ENCODE assay signal across 23 cellular contexts in the genomic region with DNA sequence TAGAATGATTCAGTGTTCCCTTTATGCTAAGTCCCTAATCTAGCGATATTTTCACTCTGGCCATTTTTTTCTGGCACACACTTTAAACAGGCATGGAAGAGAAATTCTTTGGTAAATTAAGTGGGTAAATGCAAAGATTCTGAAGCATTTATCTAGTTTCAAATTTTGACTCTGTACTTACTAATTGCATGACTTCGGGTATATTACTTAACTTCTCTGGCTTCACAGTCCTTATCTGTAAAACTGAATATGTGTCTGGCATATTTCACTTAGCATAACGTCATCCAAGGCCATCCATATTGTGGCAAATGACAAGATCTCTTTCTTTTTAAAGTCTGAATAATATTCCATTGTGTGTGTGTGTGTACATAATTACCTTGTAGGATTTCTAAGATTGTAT.
DNase-seq lines count a peak whose midpoint lies in the region; ATAC-seq and TF ChIP-seq lines count a peak whose summit lies in the region.
"Had no signal": no experiment of that assay in that cellular context is flagged by ENCODE, and none has a peak within 500 bp of the region (broad histone marks: within the 10 kb centered on the region; RNA-seq: fewer than 3 reads in every experiment).

No MANE protein-coding gene starts in this region.

- H2AFZ ChIP-seq in PC-3 (ENCODE audit: low read length) (peak overlapping the region; percentile 0; the same call in 1 of the 2 replicates), smooth muscle cell (ENCODE audit: low read depth) (peak overlapping the region; percentile 55)
- H2AFZ ChIP-seq: GM23248 had no signal

- H3K27me3 ChIP-seq in PC-3 (ENCODE audit: low read length) (no peaks in the 10 kb centered on the region), smooth muscle cell (ENCODE audit: low read depth) (no peaks in the 10 kb centered on the region), breast epithelium (no peaks in the 10 kb centered on the region)
- H3K27me3 ChIP-seq: BE2C; BLaER1 treated with 17β-estradiol and CSF1 and Interleukin-3, amounts not matched to agents 10 nM and 100 nM had no signal

- H3K79me2 ChIP-seq in PC-3 (ENCODE audit: low read length) (no peaks in the 10 kb centered on the region), smooth muscle cell (ENCODE audit: low read depth) (no peaks in the 10 kb centered on the region)

- POLR2A ChIA-PET in PC-3 (lab: Charles Lee; ENCODE audit: unreplicated experiment) = no interaction called here

- ATAC-seq in PC-3 = no peak
- ATAC-seq in SK-N-SH treated with all-trans-retinoic acid at 6 μM for 48 hours = no peak
- no peak for ATAC-seq in HG02763 (IDR thresholded peaks at IDR 0.05; ENCODE audit: unreplicated experiment)
- no peak for ATAC-seq in GM21515 (IDR thresholded peaks at IDR 0.05; ENCODE audit: unreplicated experiment)
- ATAC-seq: A549, GM12878, HCT116 had no signal

- TF ChIP-seq CTCF in PC-3 (conservative IDR thresholded peaks at IDR 0.05; ENCODE audit: low read depth, low read length) = no peak
- TF ChIP-seq CTCF in fibroblast of the aortic adventitia (IDR thresholded peaks at IDR 0.05; ENCODE audit: insufficient read depth, low read length) = no peak
- no peak for TF ChIP-seq CTCF in smooth muscle cell (IDR thresholded peaks at IDR 0.05; ENCODE audit: borderline replicate concordance, insufficient read depth, poor library complexity, severe bottlenecking)
- TF ChIP-seq CTCF in breast epithelium (IDR thresholded peaks at IDR 0.05) = no peak

- no peaks in the 10 kb centered on the region for H3K36me3 ChIP-seq in PC-3 (ENCODE audit: low read depth, low read length)
- H3K36me3 ChIP-seq in smooth muscle cell (ENCODE audit: low read depth) = no peaks in the 10 kb centered on the region
- no peaks in the 10 kb centered on the region for H3K36me3 ChIP-seq in breast epithelium
- H3K36me3 ChIP-seq: BE2C; BLaER1 treated with 17β-estradiol and CSF1 and Interleukin-3, amounts not matched to agents 10 nM and 100 nM had no signal

- H3K9me2 ChIP-seq in PC-3 (replicated peaks; ENCODE audit: low read length) = no peaks in the 10 kb centered on the region

- no peaks in the 10 kb centered on the region for H3F3A ChIP-seq in PC-3 (ENCODE audit: low read length, unreplicated experiment)
- no peaks in the 10 kb centered on the region for H3F3A ChIP-seq in smooth muscle cell (ENCODE audit: low read depth)

- H3K4me2 ChIP-seq in PC-3 (ENCODE audit: low read length) (no peak overlapping the region), smooth muscle cell (no peak overlapping the region)
- H3K4me2 ChIP-seq: A549; BLaER1 treated with 17β-estradiol and CSF1 and Interleukin-3, amounts not matched to agents 10 nM and 100 nM had no signal

- intact Hi-C loops in PC-3 (cut with micrococcal nuclease) (no loop called here), breast epithelium (cut with DNase I; ENCODE audit: low total_unique reads) (no loop called here)

- H4K20me1 ChIP-seq in PC-3 (ENCODE audit: low read length) (no peaks in the 10 kb centered on the region), smooth muscle cell (ENCODE audit: low read depth) (no peaks in the 10 kb centered on the region)

- DNase-seq in PC-3 (no peak), fibroblast of the aortic adventitia (ENCODE audit: low read depth) (peak; percentile 22), smooth muscle cell (lab: John Stamatoyannopoulos, UW; ENCODE audit: unreplicated experiment) (no peak), breast epithelium (ENCODE audit: low spot score in 2 of 2) (no peak)
- DNase-seq: 8988T; ACHN; AML-193; BE2C; CD4-positive, alpha-beta T cell; CD8-positive, alpha-beta memory T cell; DMS 273 treated with DMSO at 0.1 percent for 48 hours; DMS79; EL; GDM1; GM23248; H9 had no signal

- H3K4me1 ChIP-seq in PC-3 (ENCODE audit: insufficient read depth, low read length) (peaks cover 1% of the 10 kb centered on the region), smooth muscle cell (ENCODE audit: low read depth) (no peaks in the 10 kb centered on the region), breast epithelium (no peaks in the 10 kb centered on the region)
- H3K4me1 ChIP-seq: A549 had no signal

- H3K9ac ChIP-seq in PC-3 (ENCODE audit: low read length) = no peak overlapping the region
- no peak overlapping the region for H3K9ac ChIP-seq in smooth muscle cell (ENCODE audit: low read depth)
- H3K9ac ChIP-seq: BLaER1 treated with 17β-estradiol and CSF1 and Interleukin-3, amounts not matched to agents 10 nM and 100 nM; GM23248 had no signal

- 34% methylated on average over 3 of the region's 3 CpGs for WGBS in smooth muscle cell (ENCODE audit: low lambda C conversion rate)

- H3K4me3 ChIP-seq in PC-3 (ENCODE audit: low read length) (no peak overlapping the region), fibroblast of the aortic adventitia (ENCODE audit: low read depth, low read length) (no peak overlapping the region), smooth muscle cell (no peak overlapping the region), breast epithelium (no peak overlapping the region)
- H3K4me3 ChIP-seq: A549; BLaER1 treated with 17β-estradiol and CSF1 and Interleukin-3, amounts not matched to agents 10 nM and 100 nM; GM12878; GM23248 had no signal

- CTCF ChIA-PET in PC-3 (lab: Charles Lee) = no interaction called here

- H3K27ac ChIP-seq in PC-3 (ENCODE audit: low read length) = no peak overlapping the region
- peak overlapping the region; percentile 14 for H3K27ac ChIP-seq in smooth muscle cell (ENCODE audit: low read depth)
- H3K27ac ChIP-seq in breast epithelium = no peak overlapping the region
- H3K27ac ChIP-seq: A549; BLaER1 treated with 17β-estradiol and CSF1 and Interleukin-3, amounts not matched to agents 10 nM and 100 nM; GM23248 had no signal

- no TSS peak for BruUV-seq in PC-3 (replicated peaks; lab: Mats Ljungman, UMichigan)

- H3K9me3 ChIP-seq in PC-3 (ENCODE audit: low read length) = no peaks in the 10 kb centered on the region
- H3K9me3 ChIP-seq in smooth muscle cell (replicated peaks; ENCODE audit: low read depth) = no peaks in the 10 kb centered on the region
- no peaks in the 10 kb centered on the region for H3K9me3 ChIP-seq in breast epithelium
- H3K9me3 ChIP-seq: A549; BE2C; BLaER1 treated with 17β-estradiol and CSF1 and Interleukin-3, amounts not matched to agents 10 nM and 100 nM had no signal

- TF ChIP-seq POLR2A in breast epithelium (IDR thresholded peaks at IDR 0.05) = no peak

TF ChIP-seq in SK-N-SH treated with all-trans-retinoic acid at 6 μM for 48 hours, 23 proteins besides CTCF, POLR2A, EP300 and RAD21 (continues in another document):
- TF ChIP-seq, protein P1, sequence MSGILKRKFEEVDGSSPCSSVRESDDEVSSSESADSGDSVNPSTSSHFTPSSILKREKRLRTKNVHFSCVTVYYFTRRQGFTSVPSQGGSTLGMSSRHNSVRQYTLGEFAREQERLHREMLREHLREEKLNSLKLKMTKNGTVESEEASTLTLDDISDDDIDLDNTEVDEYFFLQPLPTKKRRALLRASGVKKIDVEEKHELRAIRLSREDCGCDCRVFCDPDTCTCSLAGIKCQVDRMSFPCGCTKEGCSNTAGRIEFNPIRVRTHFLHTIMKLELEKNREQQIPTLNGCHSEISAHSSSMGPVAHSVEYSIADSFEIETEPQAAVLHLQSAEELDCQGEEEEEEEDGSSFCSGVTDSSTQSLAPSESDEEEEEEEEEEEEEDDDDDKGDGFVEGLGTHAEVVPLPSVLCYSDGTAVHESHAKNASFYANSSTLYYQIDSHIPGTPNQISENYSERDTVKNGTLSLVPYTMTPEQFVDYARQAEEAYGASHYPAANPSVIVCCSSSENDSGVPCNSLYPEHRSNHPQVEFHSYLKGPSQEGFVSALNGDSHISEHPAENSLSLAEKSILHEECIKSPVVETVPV (CRISPR knock-in tag; IDR thresholded peaks at IDR 0.05) = peak; percentile 34; the same call in 1 of the 2 replicates
- TF ChIP-seq ZFP3 (CRISPR knock-in tag; IDR thresholded peaks at IDR 0.05) (peak; percentile 43), ZFP30 (CRISPR knock-in tag; IDR thresholded peaks at IDR 0.05) (no peak), ISL1 (CRISPR knock-in tag; IDR thresholded peaks at IDR 0.05) (peak; percentile 96)
- TF ChIP-seq, protein P2, sequence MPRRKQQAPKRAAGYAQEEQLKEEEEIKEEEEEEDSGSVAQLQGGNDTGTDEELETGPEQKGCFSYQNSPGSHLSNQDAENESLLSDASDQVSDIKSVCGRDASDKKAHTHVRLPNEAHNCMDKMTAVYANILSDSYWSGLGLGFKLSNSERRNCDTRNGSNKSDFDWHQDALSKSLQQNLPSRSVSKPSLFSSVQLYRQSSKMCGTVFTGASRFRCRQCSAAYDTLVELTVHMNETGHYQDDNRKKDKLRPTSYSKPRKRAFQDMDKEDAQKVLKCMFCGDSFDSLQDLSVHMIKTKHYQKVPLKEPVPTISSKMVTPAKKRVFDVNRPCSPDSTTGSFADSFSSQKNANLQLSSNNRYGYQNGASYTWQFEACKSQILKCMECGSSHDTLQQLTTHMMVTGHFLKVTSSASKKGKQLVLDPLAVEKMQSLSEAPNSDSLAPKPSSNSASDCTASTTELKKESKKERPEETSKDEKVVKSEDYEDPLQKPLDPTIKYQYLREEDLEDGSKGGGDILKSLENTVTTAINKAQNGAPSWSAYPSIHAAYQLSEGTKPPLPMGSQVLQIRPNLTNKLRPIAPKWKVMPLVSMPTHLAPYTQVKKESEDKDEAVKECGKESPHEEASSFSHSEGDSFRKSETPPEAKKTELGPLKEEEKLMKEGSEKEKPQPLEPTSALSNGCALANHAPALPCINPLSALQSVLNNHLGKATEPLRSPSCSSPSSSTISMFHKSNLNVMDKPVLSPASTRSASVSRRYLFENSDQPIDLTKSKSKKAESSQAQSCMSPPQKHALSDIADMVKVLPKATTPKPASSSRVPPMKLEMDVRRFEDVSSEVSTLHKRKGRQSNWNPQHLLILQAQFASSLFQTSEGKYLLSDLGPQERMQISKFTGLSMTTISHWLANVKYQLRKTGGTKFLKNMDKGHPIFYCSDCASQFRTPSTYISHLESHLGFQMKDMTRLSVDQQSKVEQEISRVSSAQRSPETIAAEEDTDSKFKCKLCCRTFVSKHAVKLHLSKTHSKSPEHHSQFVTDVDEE (CRISPR knock-in tag; IDR thresholded peaks at IDR 0.05) = peak; percentile 33; the same call in 1 of the 2 replicates
- TF ChIP-seq, protein P3, sequence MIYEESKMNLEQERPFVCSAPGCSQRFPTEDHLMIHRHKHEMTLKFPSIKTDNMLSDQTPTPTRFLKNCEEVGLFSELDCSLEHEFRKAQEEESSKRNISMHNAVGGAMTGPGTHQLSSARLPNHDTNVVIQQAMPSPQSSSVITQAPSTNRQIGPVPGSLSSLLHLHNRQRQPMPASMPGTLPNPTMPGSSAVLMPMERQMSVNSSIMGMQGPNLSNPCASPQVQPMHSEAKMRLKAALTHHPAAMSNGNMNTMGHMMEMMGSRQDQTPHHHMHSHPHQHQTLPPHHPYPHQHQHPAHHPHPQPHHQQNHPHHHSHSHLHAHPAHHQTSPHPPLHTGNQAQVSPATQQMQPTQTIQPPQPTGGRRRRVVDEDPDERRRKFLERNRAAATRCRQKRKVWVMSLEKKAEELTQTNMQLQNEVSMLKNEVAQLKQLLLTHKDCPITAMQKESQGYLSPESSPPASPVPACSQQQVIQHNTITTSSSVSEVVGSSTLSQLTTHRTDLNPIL (CRISPR knock-in tag; IDR thresholded peaks at IDR 0.05; ENCODE audit: low read depth) = peak; percentile 92
